Comparison of ENCODE assay signal across 20 cellular contexts in genomic region chr9:126875780-126876510, GRCh38. TPM values are rescaled to one million over a fixed set of nuclear protein-coding genes. Genes with fewer than 3 reads are reported as not detected.
DNase-seq lines count a peak whose midpoint lies in the region; ATAC-seq and TF ChIP-seq lines count a peak whose summit lies in the region.
"Had no signal": no experiment of that assay in that cellular context is flagged by ENCODE, and none has a peak within 500 bp of the region (broad histone marks: within the 10 kb centered on the region; RNA-seq: fewer than 3 reads in every experiment).

No MANE protein-coding gene starts in this region.

- intact Hi-C loops in CD4-positive, alpha-beta T cell (cut with DNase I, micrococcal nuclease): no loop called here
- intact Hi-C loops in Caco-2 (cut with micrococcal nuclease; ENCODE audit: unreplicated experiment): no loop called here
- intact Hi-C loops in mammary epithelial cell (cut with micrococcal nuclease): no loop called here

- H3K36me3 Mint-ChIP-seq in CD4-positive, alpha-beta T cell (ENCODE audit: low read depth): peaks cover 30% of the 10 kb centered on the region
- H3K36me3 Mint-ChIP-seq in Caco-2 (ENCODE audit: insufficient read depth, unreplicated experiment) (peaks cover 24% of the 10 kb centered on the region), nephron (ENCODE audit: low read depth) (peaks cover 39% of the 10 kb centered on the region), chondrocyte (ENCODE audit: low read depth) (peaks cover 16% of the 10 kb centered on the region)

- no peak overlapping the region for H3K4me3 Mint-ChIP-seq in CD4-positive, alpha-beta T cell
- H3K4me3 Mint-ChIP-seq in Caco-2 (ENCODE audit: unreplicated experiment) (no peak overlapping the region), nephron (no peak overlapping the region), chondrocyte (ENCODE audit: unreplicated experiment) (no peak overlapping the region)
- H3K4me3 Mint-ChIP-seq: neural progenitor cell had no signal

- H3K9me3 ChIP-seq in CD4-positive, alpha-beta T cell (ENCODE audit: control insufficient read depth, low read length): no peaks in the 10 kb centered on the region
- H3K9me3 ChIP-seq in Caco-2 (no peaks in the 10 kb centered on the region), mammary epithelial cell (replicated peaks; ENCODE audit: insufficient read depth, low read length) (no peaks in the 10 kb centered on the region), hepatocyte (ENCODE audit: low read depth) (no peaks in the 10 kb centered on the region)
- H3K9me3 ChIP-seq: body of pancreas, esophagus muscularis mucosa, left lung had no signal

- H3K27me3 Mint-ChIP-seq in CD4-positive, alpha-beta T cell: no peaks in the 10 kb centered on the region
- no peaks in the 10 kb centered on the region for H3K27me3 Mint-ChIP-seq in Caco-2 (ENCODE audit: insufficient read depth, unreplicated experiment)
- H3K27me3 Mint-ChIP-seq in nephron (ENCODE audit: low read depth): no peaks in the 10 kb centered on the region
- H3K27me3 Mint-ChIP-seq in chondrocyte (ENCODE audit: low read depth): no peaks in the 10 kb centered on the region

- ATAC-seq in CD4-positive, alpha-beta T cell (ENCODE audit: poor library complexity): no peak
- ATAC-seq: body of pancreas, left lung had no signal

- H3K9me2 ChIP-seq in hepatocyte (replicated peaks; ENCODE audit: insufficient read depth): no peaks in the 10 kb centered on the region

- peak overlapping the region; percentile 72 for H3K27ac Mint-ChIP-seq in CD4-positive, alpha-beta T cell
- peak overlapping the region; percentile 50 for H3K27ac Mint-ChIP-seq in Caco-2 (ENCODE audit: unreplicated experiment)
- H3K27ac Mint-ChIP-seq in nephron: peak overlapping the region; percentile 43 to 74 (median 68)
- no peak overlapping the region for H3K27ac Mint-ChIP-seq in chondrocyte (ENCODE audit: unreplicated experiment)

- POLR2A ChIA-PET in CD4-positive, alpha-beta T cell (lab: Charles Lee): no interaction called here
- POLR2A ChIA-PET in Caco-2 (lab: Charles Lee): no interaction called here

- H3K9me3 Mint-ChIP-seq in CD4-positive, alpha-beta T cell: no peaks in the 10 kb centered on the region
- H3K9me3 Mint-ChIP-seq in Caco-2 (ENCODE audit: unreplicated experiment): no peaks in the 10 kb centered on the region
- no peaks in the 10 kb centered on the region for H3K9me3 Mint-ChIP-seq in nephron
- no peaks in the 10 kb centered on the region for H3K9me3 Mint-ChIP-seq in chondrocyte (ENCODE audit: low read depth)
- H3K9me3 Mint-ChIP-seq: neural progenitor cell had no signal

- no peak for TF ChIP-seq CTCF in CD4-positive, alpha-beta T cell (IDR thresholded peaks at IDR 0.05)
- TF ChIP-seq CTCF in Caco-2 (IDR thresholded peaks at IDR 0.05; ENCODE audit: insufficient read depth in 1 of 2, low read depth in 1 of 2, low read length in 1 of 2, severe bottlenecking in 1 of 2, unreplicated experiment in 1 of 2) (no peak), choroid plexus epithelial cell (conservative IDR thresholded peaks at IDR 0.05; ENCODE audit: low read depth, low read length) (no peak), nephron (IDR thresholded peaks at IDR 0.05; ENCODE audit: unreplicated experiment in 3 of 3) (no peak), chondrocyte (IDR thresholded peaks at IDR 0.05) (no peak), mammary epithelial cell (conservative IDR thresholded peaks at IDR 0.05 in 1 of 2, IDR thresholded peaks at IDR 0.05 in 1 of 2; ENCODE audit: extremely low read depth in 1 of 2, insufficient read depth in 1 of 2, low read depth in 1 of 2, low read length in 2 of 2) (no peak), hepatocyte (IDR thresholded peaks at IDR 0.05; ENCODE audit: poor library complexity) (no peak)

- 100% methylated on average over 3 of the region's 4 CpGs for WGBS in mammary epithelial cell (ENCODE audit: low coverage, missing lambda C conversion rate)
- 90% methylated on average over 3 of the region's 4 CpGs for WGBS in hepatocyte (ENCODE audit: low lambda C conversion rate, missing lambda C conversion rate)

- peaks cover 31% of the 10 kb centered on the region for H3K4me1 Mint-ChIP-seq in CD4-positive, alpha-beta T cell (ENCODE audit: low read depth)
- peaks cover 23% of the 10 kb centered on the region for H3K4me1 Mint-ChIP-seq in Caco-2 (ENCODE audit: low read depth, unreplicated experiment)
- H3K4me1 Mint-ChIP-seq in nephron: peaks cover 14% of the 10 kb centered on the region
- peaks cover 28% of the 10 kb centered on the region for H3K4me1 Mint-ChIP-seq in chondrocyte (ENCODE audit: low read depth)

- H3K79me2 ChIP-seq in mammary epithelial cell (ENCODE audit: insufficient read depth, low read length) (peaks cover 47% of the 10 kb centered on the region), hepatocyte (peaks cover 91% of the 10 kb centered on the region)

- DNase-seq in CD4-positive, alpha-beta T cell: no peak
- no peak for DNase-seq in Caco-2
- DNase-seq in choroid plexus epithelial cell (ENCODE audit: low read depth): peak; percentile 30
- no peak for DNase-seq in chondrocyte (ENCODE audit: low spot score)
- DNase-seq in mammary epithelial cell: no peak
- DNase-seq in hepatocyte (ENCODE audit: low spot score): no peak
- DNase-seq: body of pancreas; DMS79 treated with DMSO at 0.1 percent for 48 hours; effector CD8-positive, alpha-beta T cell; foreskin melanocyte; GOT3; hippocampal formation; left lung; NCI-H1048; NCI-H1694 treated with DMSO at 0.1 percent for 48 hours; NCI-H526; SHP77 had no signal

- H3K9ac ChIP-seq in mammary epithelial cell (ENCODE audit: insufficient read depth, low read length): no peak overlapping the region
- H3K9ac ChIP-seq: neural progenitor cell had no signal

- H3K36me3 ChIP-seq in Caco-2 (ENCODE audit: control insufficient read depth, insufficient read depth, low read length) (no peaks in the 10 kb centered on the region; the same call in 1 of the 2 replicates), mammary epithelial cell (ENCODE audit: insufficient read depth, low read length) (peaks cover 11% of the 10 kb centered on the region), hepatocyte (replicated peaks; ENCODE audit: insufficient read depth, low read depth) (no peaks in the 10 kb centered on the region)
- H3K36me3 ChIP-seq: neural progenitor cell had no signal

- H2AFZ ChIP-seq in mammary epithelial cell (ENCODE audit: low read depth, low read length): no peak overlapping the region
- no peak overlapping the region for H2AFZ ChIP-seq in hepatocyte
- H2AFZ ChIP-seq: neural progenitor cell had no signal

- CTCF ChIA-PET in CD4-positive, alpha-beta T cell (lab: Charles Lee): interaction anchor here (1.0 kb wide), 1 partner anchor 16 kb away, joined by 3 read pairs; the partner anchor contains the start of gene ZBTB34
- CTCF ChIA-PET in Caco-2 (lab: Charles Lee): no interaction called here
- CTCF ChIA-PET in mammary epithelial cell (lab: Charles Lee; ENCODE audit: low non-redundant PET): no interaction called here

- no peak overlapping the region for H3K4me3 ChIP-seq in Caco-2 (ENCODE audit: low read depth, low read length)
- no peak overlapping the region for H3K4me3 ChIP-seq in choroid plexus epithelial cell (ENCODE audit: low read depth, low read length)
- H3K4me3 ChIP-seq in mammary epithelial cell (replicated peaks in 1 of 3; ENCODE audit: insufficient read depth in 1 of 3, low read depth in 2 of 3, low read length in 3 of 3): no peak overlapping the region
- no peak overlapping the region for H3K4me3 ChIP-seq in hepatocyte
- H3K4me3 ChIP-seq: body of pancreas, esophagus muscularis mucosa, left lung, neural progenitor cell had no signal

- no TSS peak for BruUV-seq in Caco-2 (replicated peaks; lab: Mats Ljungman, UMichigan)
- no TSS peak for BruUV-seq in mammary epithelial cell (replicated peaks; lab: Mats Ljungman, UMichigan)

- dilution Hi-C loops in mammary epithelial cell (cut with HindIII; ENCODE audit: low sequenced_read_pairs): no loop called here

- peaks cover 12% of the 10 kb centered on the region for H3K4me1 ChIP-seq in Caco-2
- no peaks in the 10 kb centered on the region for H3K4me1 ChIP-seq in mammary epithelial cell (ENCODE audit: insufficient read depth, low read length)
- H3K4me1 ChIP-seq in hepatocyte (ENCODE audit: insufficient read depth): peaks cover 4% of the 10 kb centered on the region
- H3K4me1 ChIP-seq: body of pancreas, neural progenitor cell had no signal

- H3K27me3 ChIP-seq in CD4-positive, alpha-beta T cell (ENCODE audit: control insufficient read depth, insufficient read depth, low read length): no peaks in the 10 kb centered on the region
- H3K27me3 ChIP-seq in Caco-2 (replicated peaks; ENCODE audit: control insufficient read depth, insufficient read depth, low read length) (no peaks in the 10 kb centered on the region), mammary epithelial cell (ENCODE audit: insufficient read depth, low read length) (no peaks in the 10 kb centered on the region), hepatocyte (no peaks in the 10 kb centered on the region)
- H3K27me3 ChIP-seq: body of pancreas, esophagus muscularis mucosa, left lung, neural progenitor cell had no signal

- H3K27ac ChIP-seq in CD4-positive, alpha-beta T cell (ENCODE audit: low read depth, low read length): no peak overlapping the region
- no peak overlapping the region for H3K27ac ChIP-seq in mammary epithelial cell (ENCODE audit: insufficient read depth, low read depth, low read length)
- no peak overlapping the region for H3K27ac ChIP-seq in hepatocyte
- H3K27ac ChIP-seq: body of pancreas, esophagus muscularis mucosa, neural progenitor cell had no signal

- no peak overlapping the region for H3K4me2 ChIP-seq in mammary epithelial cell (ENCODE audit: insufficient read depth, low read depth, low read length)
- no peak overlapping the region for H3K4me2 ChIP-seq in hepatocyte
- H3K4me2 ChIP-seq: neural progenitor cell had no signal

- H4K20me1 ChIP-seq in mammary epithelial cell (ENCODE audit: insufficient read depth, low read length) (no peaks in the 10 kb centered on the region), hepatocyte (ENCODE audit: insufficient read depth, poor library complexity, severe bottlenecking) (peaks cover 28% of the 10 kb centered on the region)

- in situ Hi-C loops in mammary epithelial cell (cut with MboI; ENCODE audit: low sequenced_read_pairs in 2 of 2): no loop called here

RNA-seq across cellular contexts. Expression of gene ZBTB34, which starts 15.5 kb away (rescaled TPM):
- total RNA-seq in CD4-positive, alpha-beta T cell: 1 to 10 TPM; 2.5 to 2.9 TPM
- total RNA-seq in Caco-2 (2022): 16.8 and 17.1 TPM in 2 replicates
- total RNA-seq in chondrocyte: 13.3 to 16.2 TPM (median 14.5 TPM) in 3 replicates
- total RNA-seq in mammary epithelial cell: 10 to 100 TPM in 1 of 2 donors, 1 to 10 TPM in 1; 5.1 to 10.3 TPM
- polyA plus RNA-seq in mammary epithelial cell: 3.4 TPM
- polyA minus RNA-seq in mammary epithelial cell: 7.0 TPM
- total RNA-seq in hepatocyte: 21.0 and 21.3 TPM in 2 replicates
- polyA plus RNA-seq in hepatocyte: 5.3 and 6.1 TPM in 2 replicates

RNA-seq across cellular contexts. Expression of gene RALGPS1, which starts 38.6 kb away (rescaled TPM):
- total RNA-seq in CD4-positive, alpha-beta T cell: 1 to 10 TPM; 5.8 to 6.3 TPM
- 41.5 and 43.9 TPM in 2 replicates for total RNA-seq in Caco-2 (2022)
- total RNA-seq in chondrocyte: 6.8 to 9.0 TPM (median 8.1 TPM) in 3 replicates
- total RNA-seq in mammary epithelial cell: under 1 TPM; 0.83 to 0.94 TPM
- polyA plus RNA-seq in mammary epithelial cell: 0.39 TPM
- polyA minus RNA-seq in mammary epithelial cell: not detected
- 22.1 and 22.4 TPM in 2 replicates for total RNA-seq in hepatocyte
- 13.1 and 17.0 TPM in 2 replicates for polyA plus RNA-seq in hepatocyte
